ENCODE assay signal across 8 cellular contexts in the genomic region with DNA sequence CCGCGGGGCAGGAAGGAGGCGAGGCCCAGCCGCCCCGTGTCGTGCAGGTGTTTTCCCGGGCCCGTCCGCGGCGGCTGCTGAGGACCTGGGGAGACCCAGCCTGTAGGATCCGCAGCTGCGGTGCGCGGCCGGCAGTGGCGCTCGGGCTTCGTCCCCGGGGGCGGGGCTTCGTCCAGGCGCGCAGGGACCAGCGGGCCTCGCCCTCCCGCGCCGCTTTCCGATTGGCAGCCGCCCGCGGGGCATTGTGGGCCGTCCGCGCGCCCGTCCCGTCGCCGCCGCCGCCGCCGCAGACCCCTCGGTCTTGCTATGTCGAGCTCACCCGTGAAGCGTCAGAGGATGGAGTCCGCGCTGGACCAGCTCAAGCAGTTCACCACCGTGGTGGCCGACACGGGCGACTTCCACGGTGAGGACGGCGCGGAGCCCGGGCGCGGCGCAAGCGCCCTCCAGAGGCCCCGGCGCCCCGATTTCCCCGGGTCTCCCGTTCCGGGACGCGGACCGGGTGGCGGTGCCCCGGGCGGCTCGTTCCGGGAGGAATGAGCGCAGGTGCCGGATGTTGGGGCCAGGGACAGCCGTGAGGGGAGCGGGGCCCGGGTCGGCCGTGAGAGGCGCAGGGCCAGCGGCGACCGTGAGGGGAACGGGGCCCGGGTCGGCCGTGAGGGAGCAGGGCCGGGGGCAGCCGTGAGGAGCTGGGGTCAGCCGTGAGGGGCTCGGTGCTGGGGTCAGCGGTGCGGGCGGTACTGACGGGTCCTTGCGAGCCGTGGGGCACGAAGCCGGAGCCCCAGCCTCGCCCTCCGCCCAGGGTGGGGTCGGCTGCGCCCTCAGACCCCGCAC.
DNase-seq lines count a peak whose midpoint lies in the region; ATAC-seq and TF ChIP-seq lines count a peak whose summit lies in the region.

A gene (plus strand): TSS at position 289 of the 831 bp plus-strand sequence. CDS start 18 bp downstream, at position 307.

- DNase-seq in D341Med (ENCODE audit: low spot score): peak; percentile 98
- peak; percentile 54 for DNase-seq in activated T-cell treated with anti-CD3 and anti-CD28 coated beads for 4 hours
- peak; percentile 20 for DNase-seq in epithelial cell of prostate (ENCODE audit: low read depth, low spot score)
- DNase-seq in stimulated activated CD8-positive, alpha-beta memory T cell treated with anti-CD3 and anti-CD28 coated beads, Interleukin-4, amount 100 ng/mL, for 48 hours: peak; percentile 93

- peaks cover 10% of the 10 kb centered on the region for H3K36me3 ChIP-seq in HUES48 (ENCODE audit: control insufficient read depth, insufficient read depth, low read length)
- H3K36me3 ChIP-seq in OCI-LY1 (ENCODE audit: insufficient read depth, low read length): peaks cover 11% of the 10 kb centered on the region; the same call in 1 of the 2 replicates
- H3K36me3 ChIP-seq in mucosa of rectum (ENCODE audit: control insufficient read depth in 2 of 2, insufficient read depth in 2 of 2, low read length in 2 of 2): no peaks in the 10 kb centered on the region

- no peak within 1 kb of the TSS for H2AFZ ChIP-seq in OCI-LY1 (ENCODE audit: low read length)

- H3K4me1 ChIP-seq in HUES48 (ENCODE audit: control insufficient read depth, insufficient read depth, low read length): peaks cover 15% of the 10 kb centered on the region
- H3K4me1 ChIP-seq in OCI-LY1 (ENCODE audit: insufficient read depth, low read length, severe bottlenecking): peaks cover 26% of the 10 kb centered on the region
- H3K4me1 ChIP-seq in mucosa of rectum (ENCODE audit: control insufficient read depth in 2 of 2, insufficient read depth in 2 of 2, low read length in 2 of 2): peaks cover 10 to 16% of the 10 kb centered on the region in 2 donors

- peak; percentile 90 for ATAC-seq in GM21381 (IDR thresholded peaks at IDR 0.05; ENCODE audit: unreplicated experiment)

- 0 out of 2 replicates have a peak, but pooled peaks cover 5% of the 10 kb centered on the region for H3F3A ChIP-seq in OCI-LY1 (ENCODE audit: insufficient read depth, low read length)

- H3K9me2 ChIP-seq in OCI-LY1 (ENCODE audit: low read depth, low read length): no peaks in the 10 kb centered on the region

- H3K4me3 ChIP-seq in HUES48 (ENCODE audit: low read depth, low read length): peak within 1 kb of the TSS; percentile 89
- H3K4me3 ChIP-seq in OCI-LY1 (ENCODE audit: low read depth, low read length, poor library complexity, severe bottlenecking): peak within 1 kb of the TSS; percentile 96
- peak within 1 kb of the TSS; percentile 77 to 81 for H3K4me3 ChIP-seq in mucosa of rectum (ENCODE audit: low read length in 2 of 2)

- H3K79me2 ChIP-seq in OCI-LY1 (ENCODE audit: insufficient read depth, low read length): peaks cover 44% of the 10 kb centered on the region

- H3K27me3 ChIP-seq in HUES48 (ENCODE audit: control insufficient read depth, insufficient read depth, low read length) (no peaks in the 10 kb centered on the region), OCI-LY1 (ENCODE audit: insufficient read depth, low read length) (0 out of 2 replicates have a peak, but pooled peaks cover 5% of the 10 kb centered on the region), mucosa of rectum (ENCODE audit: control insufficient read depth in 2 of 2, insufficient read depth in 2 of 2, low read length in 2 of 2) (no peaks in the 10 kb centered on the region)

- peak within 1 kb of the TSS; percentile 91 for H3K27ac ChIP-seq in HUES48 (ENCODE audit: low read depth, low read length)
- peak within 1 kb of the TSS; percentile 73 for H3K27ac ChIP-seq in OCI-LY1 (ENCODE audit: low read depth, low read length, poor library complexity, severe bottlenecking)
- H3K27ac ChIP-seq in epithelial cell of prostate: peak within 1 kb of the TSS; percentile 73
- peak within 1 kb of the TSS; percentile 58 to 75 for H3K27ac ChIP-seq in mucosa of rectum (ENCODE audit: low read depth in 2 of 2, low read length in 2 of 2)

- H3K9ac ChIP-seq in HUES48 (ENCODE audit: low read depth, low read length) (peak within 1 kb of the TSS; percentile 80), OCI-LY1 (ENCODE audit: low read length) (peak within 1 kb of the TSS; percentile 90), mucosa of rectum (ENCODE audit: low read depth in 1 of 2, low read length in 2 of 2) (peak within 1 kb of the TSS; percentile 72 to 89)

- H3K4me2 ChIP-seq in OCI-LY1 (ENCODE audit: low read length): peak within 1 kb of the TSS; percentile 85

- H4K20me1 ChIP-seq in OCI-LY1 (ENCODE audit: insufficient read depth, low read length): no peaks in the 10 kb centered on the region

- peak; percentile 24; the same call in 1 of the 2 replicates for TF ChIP-seq CTCF in OCI-LY1 (IDR thresholded peaks at IDR 0.05; ENCODE audit: low read length)

- H3K9me3 ChIP-seq in HUES48 (ENCODE audit: control insufficient read depth, insufficient read depth, low read length) (no peaks in the 10 kb centered on the region), OCI-LY1 (ENCODE audit: low read length) (no peaks in the 10 kb centered on the region), mucosa of rectum (ENCODE audit: control insufficient read depth in 2 of 2, low read length in 2 of 2) (no peaks in the 10 kb centered on the region)

Comparison
In these comparisons a context has a peak if more than half of its experiments do, and no peak if none do; other contexts are left out.
1. Peak in every context shown above with its lines: DNase-seq, ATAC-seq, H3K4me3 ChIP-seq and H3K27ac ChIP-seq.
2. DNase-seq: peak in every context shown above with its lines; median percentile 98 in D341Med; 93 in stimulated activated CD8-positive, alpha-beta memory T cell treated with anti-CD3 and anti-CD28 coated beads, Interleukin-4, amount 100 ng/mL, for 48 hours; 54 in activated T-cell treated with anti-CD3 and anti-CD28 coated beads for 4 hours; 20 in epithelial cell of prostate.